ENCODE assay signal across 8 cellular contexts in genomic region chr15:85750319-85750806, GRCh38. TPM values are rescaled to one million over a fixed set of nuclear protein-coding genes. Genes with fewer than 3 reads are reported as not detected.
DNase-seq lines count a peak whose midpoint lies in the region; ATAC-seq and TF ChIP-seq lines count a peak whose summit lies in the region.

No MANE protein-coding gene starts in this region.

- H3K36me3 ChIP-seq in lung (ENCODE audit: control insufficient read depth in 2 of 2, insufficient read depth in 2 of 2, low read length in 2 of 2) (peaks cover 27 to 29% of the 10 kb centered on the region in 2 donors), subcutaneous abdominal adipose tissue (ENCODE audit: control insufficient read depth in 5 of 5, insufficient read depth in 5 of 5, low read length in 5 of 5) (peaks cover 0 to 39% (median 34%) of the 10 kb centered on the region in 5 donors)

- H3K27me3 ChIP-seq in dorsolateral prefrontal cortex (peaks cover 0 to 5% (median 0%) of the 10 kb centered on the region in 45 donors), lung (ENCODE audit: control insufficient read depth, insufficient read depth) (no peaks in the 10 kb centered on the region), subcutaneous abdominal adipose tissue (ENCODE audit: control insufficient read depth in 5 of 5, insufficient read depth in 4 of 5, low read length in 5 of 5) (no peaks in the 10 kb centered on the region)

- peak overlapping the region; percentile 78 for H3K27ac ChIP-seq in RWPE1
- peak overlapping the region in 58 of 59 donors; percentile 8 to 90 (median 75) for H3K27ac ChIP-seq in dorsolateral prefrontal cortex
- peak overlapping the region in 1 of 2 donors; percentile 61 for H3K27ac ChIP-seq in lung (ENCODE audit: low read depth in 1 of 2, low read length in 1 of 2)
- H3K27ac ChIP-seq in subcutaneous abdominal adipose tissue (ENCODE audit: low read depth, low read length) = peak overlapping the region; percentile 85

- CTCF ChIA-PET in RWPE1 (lab: Yijun Ruan, JAX) = interaction anchor here (0.6 kb wide), 3 partner anchors 14 to 442 kb away, joined by 3 to 5 read pairs (median 3); no protein-coding TSS in a partner anchor

- no peaks in the 10 kb centered on the region for H3K9me3 ChIP-seq in lung (ENCODE audit: control insufficient read depth in 2 of 2, insufficient read depth in 1 of 2, low read length in 1 of 2)
- H3K9me3 ChIP-seq in subcutaneous abdominal adipose tissue (ENCODE audit: control insufficient read depth in 5 of 5, low read length in 5 of 5) = no peaks in the 10 kb centered on the region

- no peak for TF ChIP-seq CTCF in RWPE1 (conservative IDR thresholded peaks at IDR 0.05; ENCODE audit: low read depth)
- no peak for TF ChIP-seq CTCF in dorsolateral prefrontal cortex (IDR thresholded peaks at IDR 0.05 in 54 of 56, conservative IDR thresholded peaks at IDR 0.05 in 2 of 56; ENCODE audit: low read depth in 1 of 56, partially characterized antibody in 56 of 56)
- no peak for TF ChIP-seq CTCF in lung (IDR thresholded peaks at IDR 0.05; ENCODE audit: control extremely low read depth, extremely low read depth)

- POLR2A ChIA-PET in RWPE1 (lab: Yijun Ruan, JAX; ENCODE audit: low non-redundant PET) = no interaction called here

- 68 to 72% methylated on average over 13 of the region's 13 CpGs for WGBS in lung, 2 donors

- H3K4me3 ChIP-seq in dorsolateral prefrontal cortex (peak overlapping the region in 23 of 59 donors; percentile 2 to 42 (median 23)), lung (no peak overlapping the region), subcutaneous abdominal adipose tissue (ENCODE audit: low read depth in 1 of 5, low read length in 5 of 5) (peak overlapping the region; percentile 29 to 61 (median 54))

- intact Hi-C loops in dorsolateral prefrontal cortex (cut with DNase I) = no loop called here

- ATAC-seq in lung (ENCODE audit: insufficient read depth, low FRiP score) (peak; percentile 14), HG02763 (IDR thresholded peaks at IDR 0.05; ENCODE audit: unreplicated experiment) (no peak), HG02623 (IDR thresholded peaks at IDR 0.05; ENCODE audit: unreplicated experiment) (no peak)

- peak overlapping the region in 2 of 5 donors; percentile 26 to 62 for H3K9ac ChIP-seq in subcutaneous abdominal adipose tissue (ENCODE audit: low read length in 5 of 5)

- no peak for DNase-seq in RWPE1 (ENCODE audit: low spot score)
- peak in 6 of 10 donors; percentile 36 to 79 (median 64) for DNase-seq in dorsolateral prefrontal cortex
- peak; percentile 66 for DNase-seq in lung (ENCODE audit: low spot score)
- DNase-seq in KG1 (lab: John Stamatoyannopoulos, UW) = no peak
- DNase-seq in NCI-H146 (lab: John Stamatoyannopoulos, UW) = no peak

- H3K4me1 ChIP-seq in lung (ENCODE audit: control insufficient read depth in 2 of 2, insufficient read depth in 2 of 2, low read length in 2 of 2) = peaks cover 0 to 12% of the 10 kb centered on the region in 2 donors
- peaks cover 6 to 92% (median 65%) of the 10 kb centered on the region in 5 donors for H3K4me1 ChIP-seq in subcutaneous abdominal adipose tissue (ENCODE audit: control insufficient read depth in 5 of 5, insufficient read depth in 5 of 5, low read length in 5 of 5)

RNA-seq across cellular contexts. Expression of gene KLHL25, which starts 44.4 kb away (rescaled TPM):
- total RNA-seq in dorsolateral prefrontal cortex (10 to 100 TPM in 75 of 120 experiments, 1 to 10 TPM in 45; 6.4 to 24.6 (median 10.7) TPM), lung (1 to 10 TPM; 8.1 to 9.2 TPM)
- 1 to 10 TPM; 3.0 to 6.1 TPM for polyA plus RNA-seq in lung

Comparison
In these comparisons a context has a peak if more than half of its experiments do, and no peak if none do; other contexts are left out.
1. DNase-seq: peak in dorsolateral prefrontal cortex (6 of 10) and lung (single experiment); none in RWPE1 (single experiment), KG1 (single experiment) and NCI-H146 (single experiment).